In the genomic region with DNA sequence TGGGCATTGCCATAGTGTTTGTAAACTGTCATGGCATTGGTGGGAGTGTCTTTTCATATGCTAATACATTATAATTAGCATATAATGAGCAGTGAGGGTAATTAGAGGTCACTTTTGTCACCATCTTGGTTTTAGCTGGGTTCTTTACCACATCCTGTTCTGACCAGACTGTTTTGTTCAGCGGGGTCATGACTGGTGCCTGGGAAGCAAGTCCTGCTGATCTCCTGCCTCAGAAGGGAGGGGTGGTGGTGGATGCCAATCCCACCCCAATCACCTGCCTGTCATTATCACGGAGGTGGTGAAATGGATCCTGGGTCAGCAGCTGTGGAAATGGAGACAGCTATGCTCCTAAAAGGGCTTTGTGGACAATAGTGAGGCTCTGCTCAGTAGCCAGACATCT, we compare ENCODE assay signal across 25 cellular contexts. TPM values are rescaled to one million over a fixed set of nuclear protein-coding genes. Genes with fewer than 3 reads are reported as not detected.
A peak's percentile ranks its signal among the peaks of the same experiment; 100 is the strongest.
DNase-seq lines count a peak whose midpoint lies in the region; ATAC-seq and TF ChIP-seq lines count a peak whose summit lies in the region.
"Had no signal": no experiment of that assay in that cellular context is flagged by ENCODE, and none has a peak within 500 bp of the region (broad histone marks: within the 10 kb centered on the region; RNA-seq: fewer than 3 reads in every experiment).

No MANE protein-coding gene starts in this region.

- H3K4me2 ChIP-seq in GM23338, result no peak overlapping the region
- H3K4me2 ChIP-seq: neural progenitor cell had no signal

- H4K20me1 ChIP-seq in GM23338 (replicated peaks; ENCODE audit: insufficient read depth), result no peaks in the 10 kb centered on the region

- TF ChIP-seq EP300 in transverse colon (IDR thresholded peaks at IDR 0.05; ENCODE audit: low read depth), result no peak

- DNase-seq in GM23338 (ENCODE audit: low spot score) (peak; percentile 29), NB4 (ENCODE audit: low read depth) (peak; percentile 22), epithelial cell of prostate (ENCODE audit: low read depth, low spot score) (no peak), transverse colon (no peak), NCI-H187 treated with DMSO at 0.1 percent for 48 hours (lab: John Stamatoyannopoulos, UW) (no peak), GM13977 (ENCODE audit: low spot score) (no peak)
- DNase-seq: activated CD8-positive, alpha-beta memory T cell treated with anti-CD3 and anti-CD28 coated beads for 24 hours; activated naive CD4-positive, alpha-beta T cell; activated T-cell treated with anti-CD3 and anti-CD28 coated beads, Interleukin-2, amount 50 U/mL, for 24 hours; adrenal gland; CD4-positive, alpha-beta memory T cell; glutamatergic neuron; NCI-H1436; NCI-H526; OCI-M1; Right ventricle myocardium superior; stimulated activated CD4-positive, alpha-beta T cell treated with anti-CD3 and anti-CD28 coated beads, Interleukin-1b, Interleukin-23, amount 100 ng/mL, for 48 hours; SW 1271 had no signal

- H3K36me3 ChIP-seq in GM23338 (ENCODE audit: insufficient read depth), result no peaks in the 10 kb centered on the region
- no peaks in the 10 kb centered on the region for H3K36me3 ChIP-seq in transverse colon
- H3K36me3 ChIP-seq: adrenal gland, neural progenitor cell, prostate gland had no signal

- no peak overlapping the region for H2AFZ ChIP-seq in GM23338
- H2AFZ ChIP-seq: neural progenitor cell had no signal

- TF ChIP-seq POLR2A in NB4 (IDR thresholded peaks at IDR 0.05; ENCODE audit: extremely low read depth, insufficient read length) (no peak), transverse colon (IDR thresholded peaks at IDR 0.05) (no peak)

- H3K9me2 ChIP-seq in GM23338 (ENCODE audit: insufficient read depth), result no peaks in the 10 kb centered on the region

- in situ Hi-C loops in transverse colon (cut with MboI; ENCODE audit: low pct_ligation_motif_present in 1 of 4, low pct_unique_long_range_greater_than_20kb in 1 of 4, low sequenced_read_pairs in 3 of 4) (no loop called here), GM13977 (cut with MboI; ENCODE audit: low pct_unique_long_range_greater_than_20kb, low sequenced_read_pairs, unreplicated experiment) (no loop called here)

- ATAC-seq in GM23338, result no peak
- no peak for ATAC-seq in GM18861 (IDR thresholded peaks at IDR 0.05; ENCODE audit: unreplicated experiment)
- ATAC-seq: left lobe of liver had no signal

- H3K79me2 ChIP-seq in GM23338 (replicated peaks; ENCODE audit: insufficient read depth), result no peaks in the 10 kb centered on the region

- H3K4me1 ChIP-seq in GM23338 (ENCODE audit: insufficient read depth) (no peaks in the 10 kb centered on the region), transverse colon (peaks cover 23 to 62% (median 39%) of the 10 kb centered on the region in 4 donors)
- H3K4me1 ChIP-seq: neural progenitor cell, prostate gland had no signal

- no peak overlapping the region for H3K27ac Mint-ChIP-seq in GM23338
- H3K27ac Mint-ChIP-seq: activated T-cell treated with anti-CD3 and anti-CD28 coated beads, Interleukin-2, amount 50 U/mL, for 24 hours; CD4-positive, alpha-beta memory T cell; dendritic cell treated with granulocyte-macrophage colony-stimulating factor and Interleukin-4, amounts not matched to agents 40 ng/mL and 50 ng/mL, for 4 days; neural progenitor cell had no signal

- no peaks in the 10 kb centered on the region for H3K27me3 ChIP-seq in GM23338 (ENCODE audit: insufficient read depth)
- H3K27me3 ChIP-seq in transverse colon, result no peaks in the 10 kb centered on the region
- H3K27me3 ChIP-seq: adrenal gland, neural progenitor cell had no signal

- no peak overlapping the region for H3K4me3 ChIP-seq in GM23338
- H3K4me3 ChIP-seq in NB4 (ENCODE audit: low read depth, low read length), result no peak overlapping the region
- no peak overlapping the region for H3K4me3 ChIP-seq in transverse colon
- H3K4me3 ChIP-seq: adrenal gland, neural progenitor cell, prostate gland, skin epidermis had no signal

- peaks cover 1% of the 10 kb centered on the region for H3K27me3 Mint-ChIP-seq in GM23338 (ENCODE audit: insufficient read depth, low read depth, poor library complexity)
- H3K27me3 Mint-ChIP-seq: activated T-cell treated with anti-CD3 and anti-CD28 coated beads, Interleukin-2, amount 50 U/mL, for 24 hours; CD4-positive, alpha-beta memory T cell; dendritic cell treated with granulocyte-macrophage colony-stimulating factor and Interleukin-4, amounts not matched to agents 40 ng/mL and 50 ng/mL, for 4 days had no signal

- no peaks in the 10 kb centered on the region for H3K36me3 Mint-ChIP-seq in GM23338 (ENCODE audit: low read depth)
- H3K36me3 Mint-ChIP-seq: neural progenitor cell had no signal

- no peaks in the 10 kb centered on the region for H3F3A ChIP-seq in GM23338 (replicated peaks; ENCODE audit: low read depth)

- H3K4me1 Mint-ChIP-seq in GM23338, result no peaks in the 10 kb centered on the region; the same call in 1 of the 3 replicates
- H3K4me1 Mint-ChIP-seq: neural progenitor cell had no signal

- H3K27ac ChIP-seq in GM23338 (ENCODE audit: low read depth) (no peak overlapping the region), epithelial cell of prostate (peak overlapping the region; percentile 61), transverse colon (peak overlapping the region; percentile 83 to 86 (median 84))
- H3K27ac ChIP-seq: adrenal gland, neural progenitor cell, prostate gland had no signal

- 40 to 52% methylated on average over 1 to 2 of the region's 2 CpGs for WGBS in transverse colon (ENCODE audit: low coverage in 1 of 2), 2 donors

- intact Hi-C loops in transverse colon (cut with DNase I; ENCODE audit: low total_unique reads), result loop anchor here (5.0 kb wide), 1 partner anchor 855 kb away; no protein-coding TSS in a partner anchor

- H3K9me3 Mint-ChIP-seq in GM23338, result no peaks in the 10 kb centered on the region
- H3K9me3 Mint-ChIP-seq: activated T-cell treated with anti-CD3 and anti-CD28 coated beads, Interleukin-2, amount 50 U/mL, for 24 hours; CD4-positive, alpha-beta memory T cell; dendritic cell treated with granulocyte-macrophage colony-stimulating factor and Interleukin-4, amounts not matched to agents 40 ng/mL and 50 ng/mL, for 4 days; neural progenitor cell had no signal

- H3K4me3 Mint-ChIP-seq in GM23338, result no peak overlapping the region
- H3K4me3 Mint-ChIP-seq: activated T-cell treated with anti-CD3 and anti-CD28 coated beads, Interleukin-2, amount 50 U/mL, for 24 hours; CD4-positive, alpha-beta memory T cell; dendritic cell treated with granulocyte-macrophage colony-stimulating factor and Interleukin-4, amounts not matched to agents 40 ng/mL and 50 ng/mL, for 4 days; neural progenitor cell had no signal

- TF ChIP-seq CTCF in GM23338 (conservative IDR thresholded peaks at IDR 0.05; ENCODE audit: low read depth in 2 of 2), result no peak
- no peak for TF ChIP-seq CTCF in NB4 (IDR thresholded peaks at IDR 0.05; ENCODE audit: low read depth, low read length)
- no peak for TF ChIP-seq CTCF in transverse colon (IDR thresholded peaks at IDR 0.05)
- TF ChIP-seq CTCF in GM13977 (IDR thresholded peaks at IDR 0.05; ENCODE audit: extremely low read depth, insufficient read depth, missing control alignments), result no peak

- H3K9me3 ChIP-seq in transverse colon, result no peaks in the 10 kb centered on the region
- H3K9me3 ChIP-seq: adrenal gland, prostate gland had no signal

TF ChIP-seq in GM23338, 12 proteins besides CTCF, POLR2A, EP300 and RAD21 (continues in another document):
- TF ChIP-seq NANOG (IDR thresholded peaks at IDR 0.05; ENCODE audit: borderline replicate concordance) (no peak), JUNB (IDR thresholded peaks at IDR 0.05; ENCODE audit: unreplicated experiment) (no peak), ZNF114 (CRISPR knock-in tag; IDR thresholded peaks at IDR 0.05) (no peak), EZH2 (IDR thresholded peaks at IDR 0.05; ENCODE audit: low read depth, unreplicated experiment) (no peak), ZNF331 (CRISPR knock-in tag; IDR thresholded peaks at IDR 0.05; ENCODE audit: low read depth) (no peak), STAT1 (IDR thresholded peaks at IDR 0.05; ENCODE audit: unreplicated experiment) (no peak)
- TF ChIP-seq, protein P1, sequence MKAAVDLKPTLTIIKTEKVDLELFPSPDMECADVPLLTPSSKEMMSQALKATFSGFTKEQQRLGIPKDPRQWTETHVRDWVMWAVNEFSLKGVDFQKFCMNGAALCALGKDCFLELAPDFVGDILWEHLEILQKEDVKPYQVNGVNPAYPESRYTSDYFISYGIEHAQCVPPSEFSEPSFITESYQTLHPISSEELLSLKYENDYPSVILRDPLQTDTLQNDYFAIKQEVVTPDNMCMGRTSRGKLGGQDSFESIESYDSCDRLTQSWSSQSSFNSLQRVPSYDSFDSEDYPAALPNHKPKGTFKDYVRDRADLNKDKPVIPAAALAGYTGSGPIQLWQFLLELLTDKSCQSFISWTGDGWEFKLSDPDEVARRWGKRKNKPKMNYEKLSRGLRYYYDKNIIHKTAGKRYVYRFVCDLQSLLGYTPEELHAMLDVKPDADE (IDR thresholded peaks at IDR 0.05), result no peak

RNA-seq across cellular contexts. Expression of a gene that starts 31.2 kb away (rescaled TPM):
- total RNA-seq in GM23338 (2014; rRNA removed; shearing (Covaris generic)), result 0.28 and 3.5 TPM in 2 replicates
- polyA plus RNA-seq in GM23338 (2016; fragmentation: Nextera tagmentation; extraction: Ambion mirVana), result 1.7 and 1.8 TPM in 2 replicates
- 100 to 1,000 TPM in 1 of 4 donors, 10 to 100 TPM in 3; 18.1 to 169 (median 76.0) TPM for total RNA-seq in transverse colon
- polyA plus RNA-seq: CD4-positive, alpha-beta memory T cell had no signal

RNA-seq across cellular contexts. Expression of a gene that starts 34.4 kb away (rescaled TPM):
- 0.35 TPM in 1 of 2 replicates, not detected in the other for total RNA-seq in GM23338 (2014; rRNA removed; shearing (Covaris generic))
- 1.1 TPM in 1 of 2 replicates, not detected in the other for polyA plus RNA-seq in GM23338 (2016; fragmentation: Nextera tagmentation; extraction: Ambion mirVana)
- 1 to 10 TPM in 1 of 4 donors, under 1 TPM in 1, not detected in 2; 0.96 to 1.3 TPM for total RNA-seq in transverse colon
- total RNA-seq: adrenal gland, left lobe of liver, MCF 10A, Right ventricle myocardium superior had no signal
- polyA plus RNA-seq: CD4-positive, alpha-beta memory T cell had no signal

RNA-seq across cellular contexts. Expression of a gene that starts 42.6 kb away (rescaled TPM):
- 0.63 and 1.4 TPM in 2 replicates for total RNA-seq in GM23338 (2014; rRNA removed; shearing (Covaris generic))
- polyA plus RNA-seq in GM23338 (2016; fragmentation: Nextera tagmentation; extraction: Ambion mirVana), result 0.59 and 1.1 TPM in 2 replicates
- total RNA-seq in transverse colon, result 10 to 100 TPM in 1 of 4 donors, 1 to 10 TPM in 3; 2.8 to 12.1 (median 4.0) TPM
- total RNA-seq: MCF 10A had no signal

RNA-seq across cellular contexts. Expression of a gene that starts 46.1 kb away (rescaled TPM):
- total RNA-seq in GM23338 (2014; rRNA removed; shearing (Covaris generic)), result 127 and 157 TPM in 2 replicates
- 149 and 163 TPM in 2 replicates for polyA plus RNA-seq in GM23338 (2016; fragmentation: Nextera tagmentation; extraction: Ambion mirVana)
- 100 to 1,000 TPM in 3 of 4 donors, 10 to 100 TPM in 1; 30.3 to 268 (median 145) TPM for total RNA-seq in transverse colon

RNA-seq across cellular contexts. Expression of a gene that starts 46.2 kb away (rescaled TPM):
- 52.4 and 53.9 TPM in 2 replicates for total RNA-seq in GM23338 (2014; rRNA removed; shearing (Covaris generic))
- 251 and 281 TPM in 2 replicates for polyA plus RNA-seq in GM23338 (2016; fragmentation: Nextera tagmentation; extraction: Ambion mirVana)
- 10 to 100 TPM; 26.2 to 58.9 (median 40.6) TPM for total RNA-seq in transverse colon

Comparison
In these comparisons a context has a peak if more than half of its experiments do, and no peak if none do; other contexts are left out.
1. DNase-seq: peak in GM23338 (single experiment) and NB4 (single experiment); none in epithelial cell of prostate (single experiment), transverse colon (single experiment), NCI-H187 treated with DMSO at 0.1 percent for 48 hours (single experiment) and GM13977 (single experiment).